ENCODE assay signal across 10 cellular contexts in the genomic region with DNA sequence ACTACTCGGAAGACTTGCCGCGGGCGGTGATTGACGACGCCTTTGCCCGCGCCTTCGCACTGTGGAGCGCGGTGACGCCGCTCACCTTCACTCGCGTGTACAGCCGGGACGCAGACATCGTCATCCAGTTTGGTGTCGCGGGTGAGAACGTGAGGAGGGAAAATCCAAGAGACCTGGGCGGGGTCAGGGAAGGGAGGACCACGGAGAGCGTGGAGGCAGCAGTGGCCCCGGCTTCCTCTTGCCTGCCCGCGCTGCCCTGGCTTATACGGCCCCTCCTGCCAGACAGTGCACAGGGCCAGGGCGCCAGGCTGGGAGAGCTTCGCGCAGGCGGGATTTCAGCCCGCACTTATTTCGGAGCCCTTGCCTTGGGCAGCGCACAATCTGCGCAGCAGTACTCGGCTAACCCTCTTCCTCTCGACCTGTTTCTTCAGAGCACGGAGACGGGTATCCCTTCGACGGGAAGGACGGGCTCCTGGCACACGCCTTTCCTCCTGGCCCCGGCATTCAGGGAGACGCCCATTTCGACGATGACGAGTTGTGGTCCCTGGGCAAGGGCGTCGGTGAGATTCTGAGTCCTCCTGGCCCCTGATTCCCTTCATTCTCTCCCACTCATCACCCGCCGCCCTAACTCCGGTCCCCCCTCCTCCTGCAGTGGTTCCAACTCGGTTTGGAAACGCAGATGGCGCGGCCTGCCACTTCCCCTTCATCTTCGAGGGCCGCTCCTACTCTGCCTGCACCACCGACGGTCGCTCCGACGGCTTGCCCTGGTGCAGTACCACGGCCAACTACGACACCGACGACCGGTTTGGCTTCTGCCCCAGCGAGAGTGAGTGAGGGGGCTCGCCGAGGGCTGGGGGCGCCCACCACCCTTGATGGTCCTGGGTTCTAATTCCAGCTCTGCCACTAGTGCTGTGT. TPM values are rescaled to one million over a fixed set of nuclear protein-coding genes. Genes with fewer than 3 reads are reported as not detected.
DNase-seq lines count a peak whose midpoint lies in the region; ATAC-seq and TF ChIP-seq lines count a peak whose summit lies in the region.
"Had no signal": no experiment of that assay in that cellular context is flagged by ENCODE, and none has a peak within 500 bp of the region (broad histone marks: within the 10 kb centered on the region; RNA-seq: fewer than 3 reads in every experiment).

No MANE protein-coding gene starts in this region.

- no peak overlapping the region for H3K27ac ChIP-seq in BLaER1
- no peak overlapping the region for H3K27ac ChIP-seq in PC-3 (ENCODE audit: low read length)
- no peak overlapping the region for H3K27ac ChIP-seq in WERI-Rb-1

- no peak overlapping the region for H3K27ac Mint-ChIP-seq in activated naive CD4-positive, alpha-beta T cell treated with anti-CD3 and anti-CD28 coated beads for 36 hours
- peak overlapping the region in 5 of 6 donors; percentile 50 to 94 (median 88) for H3K27ac Mint-ChIP-seq in naive B cell

- H4K20me1 ChIP-seq in BLaER1 = peaks cover 92% of the 10 kb centered on the region
- H4K20me1 ChIP-seq in PC-3 (ENCODE audit: low read length) = no peaks in the 10 kb centered on the region

- H3K4me3 ChIP-seq in BLaER1 (0 out of 2 replicates have a peak overlapping the region, but pooled peaks have one; percentile 11), PC-3 (ENCODE audit: low read length) (peak overlapping the region; percentile 37; the same call in 1 of the 2 replicates), WERI-Rb-1 (ENCODE audit: low read depth, low read length) (no peak overlapping the region)

- no peaks in the 10 kb centered on the region for H3K9me3 Mint-ChIP-seq in activated naive CD4-positive, alpha-beta T cell treated with anti-CD3 and anti-CD28 coated beads for 36 hours
- H3K9me3 Mint-ChIP-seq in naive B cell = peaks cover 0 to 8% (median 3%) of the 10 kb centered on the region in 7 donors

- intact Hi-C loops in PC-3 (cut with micrococcal nuclease) = no loop called here
- intact Hi-C loops in activated naive CD4-positive, alpha-beta T cell treated with anti-CD3 and anti-CD28 coated beads for 36 hours (cut with micrococcal nuclease) = loop anchor here (5.0 to 10.0 kb wide), 3 partner anchors 78 to 674 kb away; a partner anchor contains a TSS

- peak overlapping the region; percentile 57; the same call in 1 of the 2 replicates for H2AFZ ChIP-seq in PC-3 (ENCODE audit: low read length)

- H3K27me3 ChIP-seq in BLaER1 (peaks cover 88% of the 10 kb centered on the region), PC-3 (ENCODE audit: low read length) (peaks cover 12% of the 10 kb centered on the region; the same call in 1 of the 2 replicates), WERI-Rb-1 (ENCODE audit: insufficient read depth, low read depth, severe bottlenecking) (no peaks in the 10 kb centered on the region)

- peaks cover 58% of the 10 kb centered on the region for H3K4me1 Mint-ChIP-seq in activated naive CD4-positive, alpha-beta T cell treated with anti-CD3 and anti-CD28 coated beads for 36 hours (ENCODE audit: low read depth)
- peaks cover 65 to 85% (median 75%) of the 10 kb centered on the region in 3 donors for H3K4me1 Mint-ChIP-seq in naive B cell

- TF ChIP-seq CTCF in PC-3 (conservative IDR thresholded peaks at IDR 0.05; ENCODE audit: low read depth, low read length) (no peak), WERI-Rb-1 (IDR thresholded peaks at IDR 0.05; ENCODE audit: low read depth, low read length) (no peak)

- no peaks in the 10 kb centered on the region for H3F3A ChIP-seq in PC-3 (ENCODE audit: low read length, unreplicated experiment)

- no peak for DNase-seq in PC-3
- DNase-seq in activated naive CD4-positive, alpha-beta T cell treated with anti-CD3 and anti-CD28 coated beads for 36 hours = peak; percentile 69
- no peak for DNase-seq in naive B cell
- no peak for DNase-seq in NCI-H128 (lab: John Stamatoyannopoulos, UW; ENCODE audit: unreplicated experiment)
- DNase-seq in WERI-Rb-1 = no peak

- H3K9me2 ChIP-seq in PC-3 (replicated peaks; ENCODE audit: low read length) = no peaks in the 10 kb centered on the region

- CTCF ChIA-PET in PC-3 (lab: Charles Lee) = no interaction called here
- CTCF ChIA-PET in activated naive CD4-positive, alpha-beta T cell treated with anti-CD3 and anti-CD28 coated beads for 36 hours (lab: Charles Lee) = interaction anchor here (1.0 to 5.0 kb wide), 4 partner anchors 10 to 28 kb away, joined by 3 to 101 read pairs (median 41); no protein-coding TSS in a partner anchor

- BruUV-seq in PC-3 (replicated peaks; lab: Mats Ljungman, UMichigan) = no TSS peak

- H3K4me1 ChIP-seq in BLaER1 (peaks cover 64% of the 10 kb centered on the region), PC-3 (ENCODE audit: insufficient read depth, low read length) (peaks cover 6% of the 10 kb centered on the region; the same call in 1 of the 2 replicates)

- H3K36me3 ChIP-seq in BLaER1 = no peaks in the 10 kb centered on the region
- H3K36me3 ChIP-seq in PC-3 (ENCODE audit: low read depth, low read length) = no peaks in the 10 kb centered on the region
- H3K36me3 ChIP-seq in WERI-Rb-1 = no peaks in the 10 kb centered on the region

- H3K4me3 Mint-ChIP-seq in activated naive CD4-positive, alpha-beta T cell treated with anti-CD3 and anti-CD28 coated beads for 36 hours = peak overlapping the region; percentile 44
- H3K4me3 Mint-ChIP-seq in naive B cell = peak overlapping the region; percentile 70 to 93 (median 84)

- ATAC-seq in PC-3 (no peak), naive B cell (ENCODE audit: low read depth in 2 of 2) (peak; percentile 48 to 54), HG03521 (IDR thresholded peaks at IDR 0.05; ENCODE audit: unreplicated experiment) (no peak), GM21737 (IDR thresholded peaks at IDR 0.05; ENCODE audit: unreplicated experiment) (no peak)

- POLR2A ChIA-PET in PC-3 (lab: Charles Lee; ENCODE audit: unreplicated experiment) = no interaction called here

- no peaks in the 10 kb centered on the region for H3K36me3 Mint-ChIP-seq in activated naive CD4-positive, alpha-beta T cell treated with anti-CD3 and anti-CD28 coated beads for 36 hours (ENCODE audit: low read depth)
- peaks cover 0 to 13% of the 10 kb centered on the region in 2 donors for H3K36me3 Mint-ChIP-seq in naive B cell

- H3K27me3 Mint-ChIP-seq in activated naive CD4-positive, alpha-beta T cell treated with anti-CD3 and anti-CD28 coated beads for 36 hours (ENCODE audit: low read depth) = peaks cover 44% of the 10 kb centered on the region
- H3K27me3 Mint-ChIP-seq in naive B cell = peaks cover 48 to 54% (median 53%) of the 10 kb centered on the region in 3 donors

- H3K9ac ChIP-seq in BLaER1 = no peak overlapping the region
- H3K9ac ChIP-seq in PC-3 (ENCODE audit: low read length) = no peak overlapping the region

- H3K9me3 ChIP-seq in BLaER1 = peaks cover 23% of the 10 kb centered on the region
- no peaks in the 10 kb centered on the region for H3K9me3 ChIP-seq in PC-3 (ENCODE audit: low read length)
- H3K9me3 ChIP-seq in WERI-Rb-1 (ENCODE audit: severe bottlenecking) = no peaks in the 10 kb centered on the region

- H3K4me2 ChIP-seq in BLaER1 (no peak overlapping the region), PC-3 (ENCODE audit: low read length) (peak overlapping the region; percentile 57)

- H3K79me2 ChIP-seq in PC-3 (ENCODE audit: low read length) = no peaks in the 10 kb centered on the region

RNA-seq across cellular contexts. Expression of a gene that starts 2.0 kb away (rescaled TPM):
- 0.77 and 1.0 TPM in 2 replicates for total RNA-seq in PC-3 (2014; rRNA removed)
- total RNA-seq in activated naive CD4-positive, alpha-beta T cell treated with anti-CD3 and anti-CD28 coated beads for 36 hours = not detected
- under 1 TPM in 2 of 6 donors, not detected in 4; 0.19 to 0.25 TPM for polyA plus RNA-seq in naive B cell (ENCODE audit: low read depth in 6 of 6)
- total RNA-seq: activated CD8-positive, alpha-beta memory T cell treated with anti-CD3 and anti-CD28 coated beads for 36 hours; fibroblast of villous mesenchyme had no signal

RNA-seq across cellular contexts. Expression of a gene that starts 18.3 kb away (rescaled TPM):
- total RNA-seq in PC-3 (2014; rRNA removed) = 2.4 TPM in 1 of 2 replicates, not detected in the other
- not detected for total RNA-seq in activated naive CD4-positive, alpha-beta T cell treated with anti-CD3 and anti-CD28 coated beads for 36 hours
- polyA plus RNA-seq in naive B cell (ENCODE audit: low read depth in 6 of 6) = not detected
- total RNA-seq: activated CD8-positive, alpha-beta memory T cell treated with anti-CD3 and anti-CD28 coated beads for 36 hours had no signal

RNA-seq across cellular contexts. Expression of a gene that starts 38.7 kb away (rescaled TPM):
- 32.2 and 36.9 TPM in 2 replicates for total RNA-seq in PC-3 (2014; rRNA removed)
- 10 to 100 TPM; 26.8 to 28.0 TPM for total RNA-seq in activated naive CD4-positive, alpha-beta T cell treated with anti-CD3 and anti-CD28 coated beads for 36 hours
- polyA plus RNA-seq in naive B cell (ENCODE audit: low read depth in 6 of 6) = 10 to 100 TPM; 10.4 to 24.3 (median 15.5) TPM

Comparison
In these comparisons a context has a peak if more than half of its experiments do, and no peak if none do; other contexts are left out.
1. ATAC-seq: peak in naive B cell (2 of 2); none in PC-3 (single experiment), HG03521 (single experiment) and GM21737 (single experiment).